9 cellular contexts compared by ENCODE assay signal in genomic region chr11:68120212-68121066, GRCh38. TPM values are rescaled to one million over a fixed set of nuclear protein-coding genes. Genes with fewer than 3 reads are reported as not detected.
DNase-seq lines count a peak whose midpoint lies in the region; ATAC-seq, FAIRE-seq and TF ChIP-seq lines count a peak whose summit lies in the region.
"Had no signal": no experiment of that assay in that cellular context is flagged by ENCODE, and none has a peak within 500 bp of the region (broad histone marks: within the 10 kb centered on the region; RNA-seq: fewer than 3 reads in every experiment).

No MANE protein-coding gene starts in this region.

- TF ChIP-seq CTCF in esophagus squamous epithelium (IDR thresholded peaks at IDR 0.05) (no peak), thoracic aorta (IDR thresholded peaks at IDR 0.05) (no peak)

- DNase-seq in GM12892 (ENCODE audit: insufficient read length) (no peak), HEK293T (ENCODE audit: extremely low spot score) (peak; percentile 39), NCI-H2171 treated with DMSO at 0.1 percent for 48 hours (lab: John Stamatoyannopoulos, UW) (peak; percentile 12), esophagus squamous epithelium (lab: John Stamatoyannopoulos, UW) (no peak), thoracic aorta (ENCODE audit: low spot score) (no peak), NCI-H2107 treated with DMSO at 0.1 percent for 48 hours (lab: John Stamatoyannopoulos, UW; ENCODE audit: unreplicated experiment) (no peak)
- peak; percentile 65 for DNase-seq in activated T-cell treated with anti-CD3 and anti-CD28 coated beads, Interleukin-2, amount 50 U/mL, for 1 hour

- POLR2A ChIA-PET in HEK293T (lab: Yijun Ruan, JAX): interaction anchor here (1.3 kb wide), 1 partner anchor 12 kb away, joined by 4 read pairs; no protein-coding TSS in a partner anchor

- 19 to 24% methylated on average over 12 of the region's 75 CpGs for WGBS in esophagus squamous epithelium, 2 donors

- peak; percentile 9 for FAIRE-seq in GM12892 (lab: Jason Lieb, UNC)
- FAIRE-seq: islet of Langerhans had no signal

- H3K4me3 ChIP-seq in esophagus squamous epithelium (peak overlapping the region; percentile 50 to 89 (median 66)), muscle layer of colon (ENCODE audit: low read depth in 1 of 2, low read length in 2 of 2) (peak overlapping the region; percentile 40 to 78), thoracic aorta (peak overlapping the region; percentile 84)

- TF ChIP-seq POLR2A in GM12892 (IDR thresholded peaks at IDR 0.05; ENCODE audit: low read depth, low read length): no peak
- TF ChIP-seq POLR2A in esophagus squamous epithelium (IDR thresholded peaks at IDR 0.05): no peak

- no peak for ATAC-seq in thoracic aorta (ENCODE audit: insufficient number of reproducible peaks, low FRiP score, low read depth)

- no peaks in the 10 kb centered on the region for H3K9me3 ChIP-seq in esophagus squamous epithelium
- no peaks in the 10 kb centered on the region for H3K9me3 ChIP-seq in muscle layer of colon (ENCODE audit: low read length)
- no peaks in the 10 kb centered on the region for H3K9me3 ChIP-seq in thoracic aorta

- H3K27ac ChIP-seq in esophagus squamous epithelium (peak overlapping the region; percentile 79 to 98 (median 93)), muscle layer of colon (ENCODE audit: low read depth, low read length) (peak overlapping the region; percentile 54), thoracic aorta (peak overlapping the region; percentile 55 to 82)

- H3K9ac ChIP-seq in muscle layer of colon (ENCODE audit: low read length): peak overlapping the region; percentile 50

- CTCF ChIA-PET in HEK293T (lab: Yijun Ruan, JAX): no interaction called here

- intact Hi-C loops in esophagus squamous epithelium (cut with DNase I): no loop called here

- H3K27me3 ChIP-seq in esophagus squamous epithelium (no peaks in the 10 kb centered on the region), muscle layer of colon (ENCODE audit: control insufficient read depth in 1 of 2, insufficient read depth in 2 of 2, low read length in 2 of 2) (no peaks in the 10 kb centered on the region), thoracic aorta (replicated peaks; ENCODE audit: insufficient read depth) (no peaks in the 10 kb centered on the region)

- H3K36me3 ChIP-seq in esophagus squamous epithelium (no peaks in the 10 kb centered on the region), muscle layer of colon (ENCODE audit: insufficient read depth, low read length) (no peaks in the 10 kb centered on the region), thoracic aorta (no peaks in the 10 kb centered on the region)

- H3K4me1 ChIP-seq in esophagus squamous epithelium (peaks cover 10 to 58% (median 14%) of the 10 kb centered on the region in 3 donors), muscle layer of colon (ENCODE audit: insufficient read depth, low read length) (peaks cover 25% of the 10 kb centered on the region), thoracic aorta (ENCODE audit: control insufficient read depth in 1 of 2, low read depth in 2 of 2) (peaks cover 4 to 13% of the 10 kb centered on the region in 2 donors)

TF ChIP-seq in HEK293T, 16 proteins besides CTCF, POLR2A, EP300 and RAD21:
- TF ChIP-seq FOXK2 (IDR thresholded peaks at IDR 0.05): no peak
- 0 out of 2 replicates have a peak, but pooled peaks have one; percentile 21 for TF ChIP-seq ZNF384 (IDR thresholded peaks at IDR 0.05)

RNA-seq across cellular contexts. Expression of gene CHKA, which starts 0.7 kb away (rescaled TPM):
- 28.9 TPM for polyA plus RNA-seq in GM12892 (2012; ENCODE audit: missing spikeins)
- total RNA-seq in esophagus squamous epithelium (10 to 100 TPM in 1 of 4 donors, 1 to 10 TPM in 3; 1.1 to 13.0 (median 4.2) TPM), thoracic aorta (10 to 100 TPM; 12.5 to 22.2 TPM)

Comparison
In these comparisons a context has a peak if more than half of its experiments do, and no peak if none do; other contexts are left out.
1. DNase-seq: peak in HEK293T (single experiment), NCI-H2171 treated with DMSO at 0.1 percent for 48 hours (single experiment) and activated T-cell treated with anti-CD3 and anti-CD28 coated beads, Interleukin-2, amount 50 U/mL, for 1 hour (single experiment); none in GM12892 (single experiment), esophagus squamous epithelium (single experiment), thoracic aorta (single experiment) and NCI-H2107 treated with DMSO at 0.1 percent for 48 hours (single experiment).
2. Peak in every context shown above with its lines, with median percentiles within 50 percentile points of each other: H3K27ac ChIP-seq and H3K4me3 ChIP-seq.